Comparison of ENCODE assay signal across 1 cellular context in genomic region chr2:168336786-168337388, GRCh38.
TF ChIP-seq lines count a peak whose summit lies in the region.

No MANE protein-coding gene starts in this region.

TF ChIP-seq in GM23338, 12 proteins besides CTCF, POLR2A, EP300 and RAD21 (continued from another document):
- no peak for TF ChIP-seq POLR2AphosphoS5 (IDR thresholded peaks at IDR 0.05; ENCODE audit: low read depth)
